Comparison of ENCODE assay signal across 22 cellular contexts in genomic region chr10:92799591-92799990, GRCh38. TPM values are rescaled to one million over a fixed set of nuclear protein-coding genes. Genes with fewer than 3 reads are reported as not detected.
DNase-seq lines count a peak whose midpoint lies in the region; ATAC-seq and TF ChIP-seq lines count a peak whose summit lies in the region.
"Had no signal": no experiment of that assay in that cellular context is flagged by ENCODE, and none has a peak within 500 bp of the region (broad histone marks: within the 10 kb centered on the region; RNA-seq: fewer than 3 reads in every experiment).

No MANE protein-coding gene starts in this region.

- no peak for ATAC-seq in WTC11
- no peak for ATAC-seq in GM21576 (IDR thresholded peaks at IDR 0.05; ENCODE audit: unreplicated experiment)
- ATAC-seq: activated T-helper 17 cell treated with anti-CD3 and anti-CD28 coated beads, Interleukin-2, amount 50 U/mL, for 72 hours; foreskin keratinocyte had no signal

- no peak overlapping the region for H3K4me3 Mint-ChIP-seq in WTC11
- H3K4me3 Mint-ChIP-seq: activated CD4-positive, alpha-beta T cell treated with anti-CD3 and anti-CD28 coated beads, Interleukin-2, amount 10 ng/mL, durations not matched to agents 24 days and 14 days; activated T-helper 17 cell treated with anti-CD3 and anti-CD28 coated beads, Interleukin-2, amount 50 U/mL, for 72 hours; CD8-positive, alpha-beta memory T cell; H9 had no signal

- peaks cover 9% of the 10 kb centered on the region for H3K4me1 Mint-ChIP-seq in WTC11
- H3K4me1 Mint-ChIP-seq: activated CD4-positive, alpha-beta T cell treated with anti-CD3 and anti-CD28 coated beads, Interleukin-2, amount 10 ng/mL, durations not matched to agents 24 days and 14 days; activated T-helper 17 cell treated with anti-CD3 and anti-CD28 coated beads, Interleukin-2, amount 50 U/mL, for 72 hours; CD8-positive, alpha-beta memory T cell had no signal

- TF ChIP-seq CTCF in cardiac fibroblast (IDR thresholded peaks at IDR 0.05; ENCODE audit: low read depth, low read length) (no peak), WTC11 (IDR thresholded peaks at IDR 0.05) (no peak)

- peaks cover 13% of the 10 kb centered on the region for H3K9me3 Mint-ChIP-seq in WTC11
- H3K9me3 Mint-ChIP-seq: activated CD4-positive, alpha-beta T cell treated with anti-CD3 and anti-CD28 coated beads, Interleukin-2, amount 10 ng/mL, durations not matched to agents 24 days and 14 days; activated T-helper 17 cell treated with anti-CD3 and anti-CD28 coated beads, Interleukin-2, amount 50 U/mL, for 72 hours; CD8-positive, alpha-beta memory T cell had no signal

- CTCF ChIA-PET in WTC11 (lab: Charles Lee), result no interaction called here

- DNase-seq in AML-193 (lab: John Stamatoyannopoulos, UW) (peak; percentile 60 to 61), ELR (ENCODE audit: low read depth) (peak; percentile 48), NCI-H69 (lab: John Stamatoyannopoulos, UW) (peak; percentile 27), cardiac fibroblast (ENCODE audit: low read depth in 2 of 2) (peak; percentile 15 to 23), H4 (ENCODE audit: low spot score) (no peak), WTC11 (ENCODE audit: low spot score) (no peak)
- DNase-seq: activated CD4-positive, alpha-beta T cell treated with anti-CD3 and anti-CD28 coated beads, Interleukin-2, amount 10 ng/mL, durations not matched to agents 24 days and 14 days; CD8-positive, alpha-beta memory T cell; foreskin keratinocyte; H9; hypothalamus; islet precursor cell; NCI-H1694 treated with DMSO at 0.1 percent for 48 hours; NCI-H446 treated with DMSO at 0.1 percent for 48 hours; occipital lobe; stimulated activated CD4-positive, alpha-beta T cell treated with anti-CD3 and anti-CD28 coated beads, Interleukin-2, amount 100 ng/mL, for 48 hours; stimulated activated naive CD4-positive, alpha-beta T cell treated with Interleukin-2 at 50 U/mL for 16 hours; T-helper 1 cell; tibial artery had no signal

- POLR2A ChIA-PET in WTC11 (lab: Charles Lee), result no interaction called here

- no peaks in the 10 kb centered on the region for H3K27me3 Mint-ChIP-seq in WTC11 (ENCODE audit: low read depth)

- H3K27ac Mint-ChIP-seq in WTC11, result no peak overlapping the region
- H3K27ac Mint-ChIP-seq: activated CD4-positive, alpha-beta T cell treated with anti-CD3 and anti-CD28 coated beads, Interleukin-2, amount 10 ng/mL, durations not matched to agents 24 days and 14 days; activated T-helper 17 cell treated with anti-CD3 and anti-CD28 coated beads, Interleukin-2, amount 50 U/mL, for 72 hours; CD8-positive, alpha-beta memory T cell; H9 had no signal

- H3K36me3 Mint-ChIP-seq in WTC11, result no peaks in the 10 kb centered on the region
- H3K36me3 Mint-ChIP-seq: CD8-positive, alpha-beta memory T cell had no signal

- H3K4me3 ChIP-seq in cardiac fibroblast (replicated peaks in 1 of 2; ENCODE audit: low read depth in 2 of 2, low read length in 2 of 2), result no peak overlapping the region
- H3K4me3 ChIP-seq: smooth muscle cell, tibial artery had no signal

TF ChIP-seq in WTC11, 78 proteins besides CTCF, POLR2A, EP300 and RAD21:
- TF ChIP-seq, protein P1, sequence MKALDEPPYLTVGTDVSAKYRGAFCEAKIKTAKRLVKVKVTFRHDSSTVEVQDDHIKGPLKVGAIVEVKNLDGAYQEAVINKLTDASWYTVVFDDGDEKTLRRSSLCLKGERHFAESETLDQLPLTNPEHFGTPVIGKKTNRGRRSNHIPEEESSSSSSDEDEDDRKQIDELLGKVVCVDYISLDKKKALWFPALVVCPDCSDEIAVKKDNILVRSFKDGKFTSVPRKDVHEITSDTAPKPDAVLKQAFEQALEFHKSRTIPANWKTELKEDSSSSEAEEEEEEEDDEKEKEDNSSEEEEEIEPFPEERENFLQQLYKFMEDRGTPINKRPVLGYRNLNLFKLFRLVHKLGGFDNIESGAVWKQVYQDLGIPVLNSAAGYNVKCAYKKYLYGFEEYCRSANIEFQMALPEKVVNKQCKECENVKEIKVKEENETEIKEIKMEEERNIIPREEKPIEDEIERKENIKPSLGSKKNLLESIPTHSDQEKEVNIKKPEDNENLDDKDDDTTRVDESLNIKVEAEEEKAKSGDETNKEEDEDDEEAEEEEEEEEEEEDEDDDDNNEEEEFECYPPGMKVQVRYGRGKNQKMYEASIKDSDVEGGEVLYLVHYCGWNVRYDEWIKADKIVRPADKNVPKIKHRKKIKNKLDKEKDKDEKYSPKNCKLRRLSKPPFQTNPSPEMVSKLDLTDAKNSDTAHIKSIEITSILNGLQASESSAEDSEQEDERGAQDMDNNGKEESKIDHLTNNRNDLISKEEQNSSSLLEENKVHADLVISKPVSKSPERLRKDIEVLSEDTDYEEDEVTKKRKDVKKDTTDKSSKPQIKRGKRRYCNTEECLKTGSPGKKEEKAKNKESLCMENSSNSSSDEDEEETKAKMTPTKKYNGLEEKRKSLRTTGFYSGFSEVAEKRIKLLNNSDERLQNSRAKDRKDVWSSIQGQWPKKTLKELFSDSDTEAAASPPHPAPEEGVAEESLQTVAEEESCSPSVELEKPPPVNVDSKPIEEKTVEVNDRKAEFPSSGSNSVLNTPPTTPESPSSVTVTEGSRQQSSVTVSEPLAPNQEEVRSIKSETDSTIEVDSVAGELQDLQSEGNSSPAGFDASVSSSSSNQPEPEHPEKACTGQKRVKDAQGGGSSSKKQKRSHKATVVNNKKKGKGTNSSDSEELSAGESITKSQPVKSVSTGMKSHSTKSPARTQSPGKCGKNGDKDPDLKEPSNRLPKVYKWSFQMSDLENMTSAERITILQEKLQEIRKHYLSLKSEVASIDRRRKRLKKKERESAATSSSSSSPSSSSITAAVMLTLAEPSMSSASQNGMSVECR (CRISPR knock-in tag; IDR thresholded peaks at IDR 0.05; ENCODE audit: borderline replicate concordance), result no peak
- no peak for TF ChIP-seq ZNF512 (CRISPR knock-in tag; IDR thresholded peaks at IDR 0.05; ENCODE audit: borderline replicate concordance)
- no peak for TF ChIP-seq PRRX2 (CRISPR knock-in tag; IDR thresholded peaks at IDR 0.05)

RNA-seq across cellular contexts. Expression of gene EXOC6, which starts 48.7 kb away (rescaled TPM):
- total RNA-seq in H4 (2014; rRNA removed; shearing (Covaris generic)), result 6.9 and 8.8 TPM in 2 replicates
- 4.4 to 5.0 TPM (median 4.5 TPM) in 3 replicates for total RNA-seq in WTC11 (2021)

Comparison
In these comparisons a context has a peak if more than half of its experiments do, and no peak if none do; other contexts are left out.
1. DNase-seq: peak in AML-193 (2 of 2), ELR (single experiment), NCI-H69 (single experiment) and cardiac fibroblast (2 of 2); none in H4 (single experiment) and WTC11 (single experiment).